Comparison of ENCODE assay signal across 19 cellular contexts in genomic region chr5:132233811-132234683, GRCh38. TPM values are rescaled to one million over a fixed set of nuclear protein-coding genes. Genes with fewer than 3 reads are reported as not detected.
"Had no signal": no experiment of that assay in that cellular context is flagged by ENCODE, and none has a peak within 500 bp of the region (broad histone marks: within the 10 kb centered on the region; RNA-seq: fewer than 3 reads in every experiment).

No MANE protein-coding gene starts in this region.

- H3K9me3 ChIP-seq: gastroesophageal sphincter, heart left ventricle, SK-N-SH, stomach, upper lobe of left lung had no signal

- H3K36me3 ChIP-seq: cardiac muscle cell, gastroesophageal sphincter, heart left ventricle, stomach, upper lobe of left lung had no signal

- H3K27me3 ChIP-seq: cardiac muscle cell, gastroesophageal sphincter, heart left ventricle, stomach, upper lobe of left lung had no signal

- H3K4me3 ChIP-seq: cardiac muscle cell, gastroesophageal sphincter, heart left ventricle, stomach, upper lobe of left lung had no signal

- H3K9ac ChIP-seq: parathyroid adenoma, SK-N-SH had no signal

- H3K79me2 ChIP-seq: parathyroid adenoma had no signal

- H3K4me3 Mint-ChIP-seq: activated CD4-positive, alpha-beta T cell treated with anti-CD3 and anti-CD28 coated beads, Interleukin-2, amount 10 ng/mL, durations not matched to agents 7 days and 5 days; activated CD8-positive, alpha-beta T cell treated with anti-CD3 and anti-CD28 coated beads, Interleukin-2, amount 10 ng/mL, durations not matched to agents 7 days and 5 days; activated naive CD8-positive, alpha-beta T cell; memory B cell; naive thymus-derived CD4-positive, alpha-beta T cell; T-helper 2 cell treated with Interferon-gamma antibody and Interleukin-4, amounts not matched to agents 5 μg/mL and 100 μg/mL, for 36 hours had no signal

- H3K36me3 Mint-ChIP-seq: activated naive CD8-positive, alpha-beta T cell; memory B cell had no signal

- H3K27ac ChIP-seq: cardiac muscle cell, gastroesophageal sphincter, heart left ventricle, parathyroid adenoma, stomach, upper lobe of left lung had no signal

- H2AFZ ChIP-seq: parathyroid adenoma had no signal

- ATAC-seq: activated CD8-positive, alpha-beta T cell treated with anti-CD3 and anti-CD28 coated beads, Interleukin-2, amount 10 ng/mL, durations not matched to agents 7 days and 5 days; gastroesophageal sphincter; heart left ventricle; left ventricle myocardium superior; naive thymus-derived CD4-positive, alpha-beta T cell had no signal

- H3K9me3 Mint-ChIP-seq: activated CD4-positive, alpha-beta T cell treated with anti-CD3 and anti-CD28 coated beads, Interleukin-2, amount 10 ng/mL, durations not matched to agents 7 days and 5 days; memory B cell; T-helper 2 cell treated with Interferon-gamma antibody and Interleukin-4, amounts not matched to agents 5 μg/mL and 100 μg/mL, for 36 hours had no signal

- H3K4me2 ChIP-seq: SK-N-SH had no signal

- DNase-seq: activated CD4-positive, alpha-beta T cell treated with anti-CD3 and anti-CD28 coated beads, Interleukin-2, amount 10 ng/mL, durations not matched to agents 7 days and 5 days; activated CD4-positive, CD25-positive, alpha-beta regulatory T cell; activated CD8-positive, alpha-beta memory T cell treated with anti-CD3 and anti-CD28 coated beads, Interleukin-2, amount 50 U/mL, for 4 hours; activated CD8-positive, alpha-beta T cell treated with anti-CD3 and anti-CD28 coated beads, Interleukin-2, amount 10 ng/mL, durations not matched to agents 7 days and 5 days; kidney glomerular epithelial cell; left ventricle myocardium superior; naive thymus-derived CD4-positive, alpha-beta T cell; retina; SK-N-SH; stimulated activated CD4-positive, alpha-beta T cell treated with anti-CD3 and anti-CD28 coated beads, Interleukin-2, amount 100 ng/mL, for 48 hours; stomach had no signal

- H3K4me1 ChIP-seq: gastroesophageal sphincter, parathyroid adenoma, stomach had no signal

- H3K27ac Mint-ChIP-seq: activated CD4-positive, alpha-beta T cell treated with anti-CD3 and anti-CD28 coated beads, Interleukin-2, amount 10 ng/mL, durations not matched to agents 7 days and 5 days; activated CD8-positive, alpha-beta T cell treated with anti-CD3 and anti-CD28 coated beads, Interleukin-2, amount 10 ng/mL, durations not matched to agents 7 days and 5 days; activated naive CD8-positive, alpha-beta T cell; memory B cell; naive thymus-derived CD4-positive, alpha-beta T cell; T-helper 2 cell treated with Interferon-gamma antibody and Interleukin-4, amounts not matched to agents 5 μg/mL and 100 μg/mL, for 36 hours had no signal

RNA-seq across cellular contexts. Expression of gene P4HA2, which starts 6.4 kb away (rescaled TPM):
- polyA plus RNA-seq: naive thymus-derived CD4-positive, alpha-beta T cell had no signal

RNA-seq across cellular contexts. Expression of gene PDLIM4, which starts 23.4 kb away (rescaled TPM):
- total RNA-seq: activated CD4-positive, alpha-beta T cell treated with anti-CD3 and anti-CD28 coated beads, Interleukin-2, amount 10 ng/mL, durations not matched to agents 7 days and 5 days; activated CD8-positive, alpha-beta T cell treated with anti-CD3 and anti-CD28 coated beads, Interleukin-2, amount 10 ng/mL, durations not matched to agents 7 days and 5 days had no signal
- polyA plus RNA-seq: naive thymus-derived CD4-positive, alpha-beta T cell had no signal
